Comparison of ENCODE assay signal across 11 cellular contexts in the genomic region with DNA sequence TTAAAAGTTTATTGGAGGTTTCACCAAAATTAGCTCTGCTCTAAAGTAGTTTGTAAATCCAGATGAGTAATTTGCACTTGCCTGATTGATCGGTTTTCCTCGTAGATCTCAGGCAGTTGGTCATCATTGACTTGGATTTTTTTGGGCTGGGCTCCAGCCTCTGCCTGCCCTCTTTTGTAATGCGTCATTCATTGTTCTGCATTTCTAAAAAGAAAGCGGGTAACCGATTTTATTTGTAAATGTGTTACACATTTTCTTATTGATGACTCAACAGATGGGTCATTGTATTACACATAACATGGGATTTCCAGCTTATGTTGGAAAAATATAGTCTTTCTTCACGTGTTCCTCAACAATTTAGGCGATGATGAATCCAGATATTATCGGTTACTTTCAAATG. TPM values are rescaled to one million over a fixed set of nuclear protein-coding genes. Genes with fewer than 3 reads are reported as not detected.
DNase-seq lines count a peak whose midpoint lies in the region; ATAC-seq and TF ChIP-seq lines count a peak whose summit lies in the region.
"Had no signal": no experiment of that assay in that cellular context is flagged by ENCODE, and none has a peak within 500 bp of the region (broad histone marks: within the 10 kb centered on the region; RNA-seq: fewer than 3 reads in every experiment).

No MANE protein-coding gene starts in this region.

- H3K27me3 Mint-ChIP-seq in natural killer cell treated with Interleukin-12 subunit alpha and Interleukin-12 subunit beta and Interleukin-15 and Interleukin-18, amount 100 ng/mL, for 72 hours = no peaks in the 10 kb centered on the region
- H3K27me3 Mint-ChIP-seq: CD4-positive, alpha-beta memory T cell had no signal

- H3K27ac ChIP-seq in right cardiac atrium (ENCODE audit: low read length) = peak overlapping the region; percentile 18
- peak overlapping the region; percentile 96 to 97 for H3K27ac ChIP-seq in left lung
- H3K27ac ChIP-seq: cardiac muscle cell had no signal

- H3K27me3 ChIP-seq in right cardiac atrium (ENCODE audit: control insufficient read depth, insufficient read depth) = no peaks in the 10 kb centered on the region
- no peaks in the 10 kb centered on the region for H3K27me3 ChIP-seq in left lung
- H3K27me3 ChIP-seq: cardiac muscle cell had no signal

- no peak overlapping the region for H3K4me3 Mint-ChIP-seq in natural killer cell treated with Interleukin-12 subunit alpha and Interleukin-12 subunit beta and Interleukin-15 and Interleukin-18, amount 100 ng/mL, for 72 hours
- H3K4me3 Mint-ChIP-seq: CD4-positive, alpha-beta memory T cell had no signal

- H3K27ac Mint-ChIP-seq in natural killer cell treated with Interleukin-12 subunit alpha and Interleukin-12 subunit beta and Interleukin-15 and Interleukin-18, amount 100 ng/mL, for 72 hours = peak overlapping the region in 1 of 2 donors; percentile 18

- H3K9me3 Mint-ChIP-seq in natural killer cell treated with Interleukin-12 subunit alpha and Interleukin-12 subunit beta and Interleukin-15 and Interleukin-18, amount 100 ng/mL, for 72 hours = no peaks in the 10 kb centered on the region
- H3K9me3 Mint-ChIP-seq: CD4-positive, alpha-beta memory T cell had no signal

- H3K4me1 ChIP-seq in right cardiac atrium (ENCODE audit: control insufficient read depth, insufficient read depth, low read length) (peaks cover 7% of the 10 kb centered on the region), left lung (peaks cover 27 to 82% of the 10 kb centered on the region in 2 donors)

- H3K4me1 Mint-ChIP-seq in natural killer cell treated with Interleukin-12 subunit alpha and Interleukin-12 subunit beta and Interleukin-15 and Interleukin-18, amount 100 ng/mL, for 72 hours (ENCODE audit: low read depth in 2 of 2) = peaks cover 19 to 23% of the 10 kb centered on the region in 2 donors

- H3K36me3 ChIP-seq in left lung = peaks cover 3 to 70% of the 10 kb centered on the region in 2 donors

- 63% methylated on average over 8 of the region's 8 CpGs for WGBS in right cardiac atrium

- H3K9me3 ChIP-seq in right cardiac atrium (ENCODE audit: control insufficient read depth, low read length) (no peaks in the 10 kb centered on the region), left lung (no peaks in the 10 kb centered on the region)

- no peak for TF ChIP-seq CTCF in astrocyte of the spinal cord (IDR thresholded peaks at IDR 0.05; ENCODE audit: low read depth, low read length)
- TF ChIP-seq CTCF in left lung (IDR thresholded peaks at IDR 0.05) = no peak

- peaks cover 26% of the 10 kb centered on the region for H3K36me3 Mint-ChIP-seq in natural killer cell treated with Interleukin-12 subunit alpha and Interleukin-12 subunit beta and Interleukin-15 and Interleukin-18, amount 100 ng/mL, for 72 hours

- ATAC-seq in right cardiac atrium = no peak
- no peak for ATAC-seq in left cardiac atrium
- no peak for ATAC-seq in left lung
- no peak for ATAC-seq in HG02678 (IDR thresholded peaks at IDR 0.05; ENCODE audit: unreplicated experiment)
- ATAC-seq in natural killer cell treated with Interleukin-12 subunit alpha and Interleukin-12 subunit beta and Interleukin-15 and Interleukin-18, amount 100 ng/mL, for 72 hours = no peak

- DNase-seq in right cardiac atrium = no peak
- DNase-seq in left cardiac atrium = no peak
- DNase-seq in astrocyte of the spinal cord (ENCODE audit: low read depth, low spot score) = peak; percentile 93
- DNase-seq in left lung = no peak
- DNase-seq in DMS79 treated with DMSO at 0.1 percent for 48 hours (lab: John Stamatoyannopoulos, UW) = no peak
- no peak for DNase-seq in RPMI8226
- no peak for DNase-seq in natural killer cell treated with Interleukin-12 subunit alpha and Interleukin-12 subunit beta and Interleukin-15 and Interleukin-18, amount 100 ng/mL, for 72 hours (ENCODE audit: low spot score)
- DNase-seq: CD4-positive, alpha-beta memory T cell; NCI-H345 had no signal

- intact Hi-C loops in right cardiac atrium (cut with DNase I) = loop anchor here in 1 of 4 donors (10.0 kb wide), 1 partner anchor 104 kb away; no protein-coding TSS in a partner anchor
- intact Hi-C loops in left cardiac atrium (cut with DNase I) = no loop called here
- intact Hi-C loops in left lung (cut with DNase I) = no loop called here

- H3K4me3 ChIP-seq in right cardiac atrium (ENCODE audit: low read length) (peak overlapping the region; percentile 29), astrocyte of the spinal cord (ENCODE audit: low read depth, low read length) (no peak overlapping the region), left lung (peak overlapping the region in 1 of 2 donors; percentile 70)
- H3K4me3 ChIP-seq: cardiac muscle cell had no signal

- in situ Hi-C loops in astrocyte of the spinal cord (cut with HindIII; ENCODE audit: low sequenced_read_pairs) = loop anchor here (25.0 kb wide), 1 partner anchor 126 kb away; no protein-coding TSS in a partner anchor

RNA-seq across cellular contexts. Expression of gene ETS2, which starts 5.5 kb away (rescaled TPM):
- 10 to 100 TPM; 40.4 to 76.3 (median 44.8) TPM for total RNA-seq in right cardiac atrium
- 29.7 TPM for polyA plus RNA-seq in right cardiac atrium
- 100 to 1,000 TPM in 1 of 2 donors, 10 to 100 TPM in 1; 48.7 to 114 TPM for total RNA-seq in left cardiac atrium
- total RNA-seq in left lung = 100 to 1,000 TPM in 1 of 2 donors, 10 to 100 TPM in 1; 93.2 to 129 TPM
- 10 to 100 TPM; 22.9 to 25.2 TPM for total RNA-seq in natural killer cell treated with Interleukin-12 subunit alpha and Interleukin-12 subunit beta and Interleukin-15 and Interleukin-18, amount 100 ng/mL, for 72 hours
